Comparison of ENCODE assay signal across 8 cellular contexts in genomic region chr12:47740536-47741339, GRCh38. TPM values are rescaled to one million over a fixed set of nuclear protein-coding genes. Genes with fewer than 3 reads are reported as not detected.
A peak's percentile ranks its signal among the peaks of the same experiment; 100 is the strongest.
DNase-seq lines count a peak whose midpoint lies in the region; ATAC-seq and TF ChIP-seq lines count a peak whose summit lies in the region.

No MANE protein-coding gene starts in this region.

- H3K79me1 ChIP-seq in neuronal stem cell (ENCODE audit: low read depth, low read length): no peaks in the 10 kb centered on the region

- DNase-seq in RWPE2 (ENCODE audit: low spot score) (peak; percentile 54), neuronal stem cell (ENCODE audit: low spot score) (no peak), DMS79 treated with DMSO at 0.1 percent for 48 hours (lab: John Stamatoyannopoulos, UW) (no peak), NCI-H82 treated with DMSO at 0.1 percent for 48 hours (lab: John Stamatoyannopoulos, UW; ENCODE audit: unreplicated experiment) (no peak), SIG-M5 (lab: John Stamatoyannopoulos, UW) (no peak)
- DNase-seq in activated effector memory CD4-positive, alpha-beta T cell treated with Interleukin-2 at 50 U/mL for 16 hours: no peak

- no peaks in the 10 kb centered on the region for H3K9me3 ChIP-seq in RWPE2 (ENCODE audit: severe bottlenecking)
- H3K9me3 ChIP-seq in neuronal stem cell (replicated peaks in 1 of 2; ENCODE audit: control insufficient read depth in 2 of 2, insufficient read depth in 1 of 2, low read depth in 1 of 2, low read length in 2 of 2): no peaks in the 10 kb centered on the region

- no peak overlapping the region for H3K4me2 ChIP-seq in neuronal stem cell (ENCODE audit: insufficient read depth, low read length, poor library complexity, severe bottlenecking)

- no peak for TF ChIP-seq CTCF in RWPE2 (IDR thresholded peaks at IDR 0.05; ENCODE audit: poor library complexity, severe bottlenecking)

- H2BK120ac ChIP-seq in neuronal stem cell (ENCODE audit: low read depth, low read length): peak overlapping the region; percentile 0

- H3K4ac ChIP-seq in neuronal stem cell (ENCODE audit: low read length): no peak overlapping the region

- H4K8ac ChIP-seq in neuronal stem cell (ENCODE audit: low read depth, low read length): no peak overlapping the region

- H3K4me3 ChIP-seq in RWPE2 (ENCODE audit: severe bottlenecking) (no peak overlapping the region), neuronal stem cell (ENCODE audit: low read length in 2 of 2) (no peak overlapping the region)

- H3K23ac ChIP-seq in neuronal stem cell (ENCODE audit: low read depth, low read length, poor library complexity): no peak overlapping the region

- WGBS in neuronal stem cell (ENCODE audit: extremely low coverage in 2 of 2, insufficient read length in 2 of 2, insufficient replicate concordance in 1 of 2), 2 donors: no CpG with 5 or more reads among the region's 22 CpGs

- H2BK5ac ChIP-seq in neuronal stem cell (ENCODE audit: low read length): peak overlapping the region; percentile 7

- H3K14ac ChIP-seq in neuronal stem cell (ENCODE audit: low read length): no peak overlapping the region

- H3K36me3 ChIP-seq in RWPE2 (ENCODE audit: low read depth) (no peaks in the 10 kb centered on the region), neuronal stem cell (replicated peaks in 1 of 2; ENCODE audit: control insufficient read depth in 2 of 2, insufficient read depth in 2 of 2, low read length in 2 of 2) (no peaks in the 10 kb centered on the region)

- H3K4me1 ChIP-seq in RWPE2 (ENCODE audit: insufficient read depth, poor library complexity, severe bottlenecking): peaks cover 3% of the 10 kb centered on the region
- peaks cover 9 to 24% of the 10 kb centered on the region in 2 donors for H3K4me1 ChIP-seq in neuronal stem cell (ENCODE audit: control insufficient read depth in 2 of 2, insufficient read depth in 1 of 2, low read depth in 1 of 2, low read length in 2 of 2)

- H3K18ac ChIP-seq in neuronal stem cell (ENCODE audit: low read length): peak overlapping the region; percentile 3

- H2AK5ac ChIP-seq in neuronal stem cell (ENCODE audit: low read depth, low read length): peak overlapping the region; percentile 16

- no peak overlapping the region for H2BK12ac ChIP-seq in neuronal stem cell (ENCODE audit: low read length)

- H3K27me3 ChIP-seq in RWPE2 (ENCODE audit: insufficient read depth, poor library complexity, severe bottlenecking) (no peaks in the 10 kb centered on the region), neuronal stem cell (ENCODE audit: control insufficient read depth in 3 of 3, insufficient read depth in 3 of 3, low read depth in 1 of 3, low read length in 3 of 3) (no peaks in the 10 kb centered on the region)

- H2AFZ ChIP-seq in neuronal stem cell (ENCODE audit: low read length): peak overlapping the region; percentile 37

- no peak overlapping the region for H4K91ac ChIP-seq in neuronal stem cell (ENCODE audit: low read depth, low read length, poor library complexity)

- no peak overlapping the region for H3K9ac ChIP-seq in neuronal stem cell (ENCODE audit: low read depth, low read length, poor library complexity)

- H2BK15ac ChIP-seq in neuronal stem cell (ENCODE audit: low read length): no peak overlapping the region

- H3K27ac ChIP-seq in RWPE2 (ENCODE audit: poor library complexity, severe bottlenecking) (no peak overlapping the region), neuronal stem cell (replicated peaks; ENCODE audit: low read length) (no peak overlapping the region)

- ATAC-seq in GM18861 (IDR thresholded peaks at IDR 0.05; ENCODE audit: unreplicated experiment): peak; percentile 43
- peak; percentile 53 for ATAC-seq in HG02759 (IDR thresholded peaks at IDR 0.05; ENCODE audit: unreplicated experiment)
- no peak for ATAC-seq in RWPE2 (ENCODE audit: low read depth)

RNA-seq across cellular contexts. Expression of gene ENDOU, which starts 15.4 kb away (rescaled TPM):
- polyA plus RNA-seq in neuronal stem cell (2013, experiment 1 of 2): not detected
- polyA plus RNA-seq in neuronal stem cell (2013, experiment 2 of 2): 0.07 TPM

RNA-seq across cellular contexts. Expression of gene RAPGEF3, which starts 17.9 kb away (rescaled TPM):
- polyA plus RNA-seq in neuronal stem cell (2013, experiment 1 of 2): 1.3 TPM
- polyA plus RNA-seq in neuronal stem cell (2013, experiment 2 of 2): 1.1 TPM

RNA-seq across cellular contexts. Expression of gene SLC48A1, which starts 32.3 kb away (rescaled TPM):
- 12.5 TPM for polyA plus RNA-seq in neuronal stem cell (2013, experiment 1 of 2)
- polyA plus RNA-seq in neuronal stem cell (2013, experiment 2 of 2): 12.3 TPM

RNA-seq across cellular contexts. Expression of gene RPAP3, which starts 34.9 kb away (rescaled TPM):
- 49.8 TPM for polyA plus RNA-seq in neuronal stem cell (2013, experiment 1 of 2)
- 50.8 TPM for polyA plus RNA-seq in neuronal stem cell (2013, experiment 2 of 2)
